ENCODE assay signal across 15 cellular contexts in genomic region chrY:19816920-19817319, GRCh38.
A peak's percentile ranks its signal among the peaks of the same experiment; 100 is the strongest.
DNase-seq lines count a peak whose midpoint lies in the region; ATAC-seq, FAIRE-seq and TF ChIP-seq lines count a peak whose summit lies in the region.
"Had no signal": no experiment of that assay in that cellular context is flagged by ENCODE, and none has a peak within 500 bp of the region (broad histone marks: within the 10 kb centered on the region; RNA-seq: fewer than 3 reads in every experiment).

No MANE protein-coding gene starts in this region.

- intact Hi-C loops in OCI-LY7 (cut with micrococcal nuclease; ENCODE audit: unreplicated experiment), result no loop called here
- intact Hi-C loops in left ventricle myocardium superior (cut with micrococcal nuclease), result no loop called here
- intact Hi-C loops in naive thymus-derived CD4-positive, alpha-beta T cell (cut with micrococcal nuclease), result no loop called here

- TF ChIP-seq POLR2A in GM12891 (IDR thresholded peaks at IDR 0.05; ENCODE audit: low read depth, low read length), result no peak
- no peak for TF ChIP-seq POLR2A in H54 (IDR thresholded peaks at IDR 0.05; ENCODE audit: low read depth, low read length)

- CTCF ChIA-PET in OCI-LY7 (lab: Charles Lee; ENCODE audit: unreplicated experiment), result no interaction called here
- CTCF ChIA-PET in naive thymus-derived CD4-positive, alpha-beta T cell (lab: Charles Lee), result no interaction called here

- no peak overlapping the region for H3K27ac ChIP-seq in OCI-LY7 (ENCODE audit: low read depth, low read length, poor library complexity, severe bottlenecking)
- H3K27ac ChIP-seq in naive thymus-derived CD4-positive, alpha-beta T cell (ENCODE audit: low read depth, low read length), result no peak overlapping the region
- H3K27ac ChIP-seq: neural progenitor cell, sigmoid colon had no signal

- H3K27ac Mint-ChIP-seq in naive thymus-derived CD4-positive, alpha-beta T cell, result no peak overlapping the region
- H3K27ac Mint-ChIP-seq: activated B cell treated with CpG ODN at 0.5 μM for 24 hours; activated T-cell treated with anti-CD3 and anti-CD28 coated beads, Interleukin-2, amount 50 U/mL, for 24 hours; CD4-positive, alpha-beta memory T cell; neural progenitor cell had no signal

- no peaks in the 10 kb centered on the region for H3K4me1 ChIP-seq in OCI-LY7 (ENCODE audit: insufficient read depth, low read length, poor library complexity, severe bottlenecking)
- H3K4me1 ChIP-seq in naive thymus-derived CD4-positive, alpha-beta T cell (ENCODE audit: control insufficient read depth in 2 of 2, insufficient read depth in 2 of 2, low read length in 2 of 2), result no peaks in the 10 kb centered on the region
- H3K4me1 ChIP-seq: neural progenitor cell, sigmoid colon had no signal

- POLR2A ChIA-PET in OCI-LY7 (lab: Charles Lee), result no interaction called here
- POLR2A ChIA-PET in naive thymus-derived CD4-positive, alpha-beta T cell (lab: Charles Lee), result no interaction called here

- H3K4me2 ChIP-seq in OCI-LY7 (ENCODE audit: low read length), result no peak overlapping the region
- H3K4me2 ChIP-seq: neural progenitor cell had no signal

- peak; percentile 84 for FAIRE-seq in GM12891 (lab: Jason Lieb, UNC)
- no peak for FAIRE-seq in H54 (lab: Jason Lieb, UNC)

- peak; percentile 76 for ATAC-seq in left ventricle myocardium superior
- no peak for ATAC-seq in naive thymus-derived CD4-positive, alpha-beta T cell
- ATAC-seq in HG03175 (IDR thresholded peaks at IDR 0.05; ENCODE audit: unreplicated experiment), result no peak

- no peaks in the 10 kb centered on the region for H3K36me3 Mint-ChIP-seq in naive thymus-derived CD4-positive, alpha-beta T cell
- H3K36me3 Mint-ChIP-seq: CD4-positive, alpha-beta memory T cell; neural progenitor cell had no signal

- peak; percentile 63 for TF ChIP-seq CTCF in OCI-LY7 (conservative IDR thresholded peaks at IDR 0.05; ENCODE audit: low read length)

- no peak overlapping the region for H2AFZ ChIP-seq in OCI-LY7 (ENCODE audit: low read length)
- H2AFZ ChIP-seq: neural progenitor cell had no signal

- no peaks in the 10 kb centered on the region for H3K79me2 ChIP-seq in OCI-LY7 (ENCODE audit: insufficient read depth, low read depth, low read length)

- DNase-seq in Ammon's horn (ENCODE audit: low spot score) (peak; percentile 23), GM12891 (ENCODE audit: insufficient read length, low spot score) (no peak), OCI-LY7 (ENCODE audit: low spot score) (peak; percentile 41), left ventricle myocardium superior (no peak), H54 (ENCODE audit: insufficient read length, low spot score) (no peak), SIG-M5 (lab: John Stamatoyannopoulos, UW) (no peak)
- DNase-seq in naive thymus-derived CD4-positive, alpha-beta T cell, result no peak
- DNase-seq: activated B cell treated with CpG ODN at 0.5 μM for 24 hours; activated T-cell treated with anti-CD3 and anti-CD28 coated beads, Interleukin-2, amount 50 U/mL, for 24 hours; CD4-positive, alpha-beta memory T cell; NCI-H748 treated with DMSO at 0.1 percent for 48 hours; sigmoid colon; substantia nigra had no signal

- H3K27me3 Mint-ChIP-seq in naive thymus-derived CD4-positive, alpha-beta T cell, result peaks cover 0 to 8% (median 6%) of the 10 kb centered on the region in 5 donors
- H3K27me3 Mint-ChIP-seq: activated T-cell treated with anti-CD3 and anti-CD28 coated beads, Interleukin-2, amount 50 U/mL, for 24 hours had no signal

- H3K36me3 ChIP-seq in OCI-LY7 (ENCODE audit: insufficient read depth, low read length), result no peaks in the 10 kb centered on the region
- no peaks in the 10 kb centered on the region for H3K36me3 ChIP-seq in naive thymus-derived CD4-positive, alpha-beta T cell (ENCODE audit: control insufficient read depth in 2 of 3, insufficient read depth in 3 of 3, low read length in 3 of 3)
- H3K36me3 ChIP-seq: neural progenitor cell, sigmoid colon had no signal

- no peaks in the 10 kb centered on the region for H3K9me2 ChIP-seq in OCI-LY7 (ENCODE audit: insufficient read depth, low read length)

- H3K27me3 ChIP-seq in naive thymus-derived CD4-positive, alpha-beta T cell (ENCODE audit: control insufficient read depth in 2 of 2, insufficient read depth in 2 of 2, low read length in 2 of 2), result no peaks in the 10 kb centered on the region
- H3K27me3 ChIP-seq: neural progenitor cell, sigmoid colon had no signal

- H3K4me3 ChIP-seq in OCI-LY7 (ENCODE audit: low read depth, low read length, poor library complexity, severe bottlenecking), result no peak overlapping the region
- H3K4me3 ChIP-seq in naive thymus-derived CD4-positive, alpha-beta T cell (ENCODE audit: low read length), result no peak overlapping the region
- H3K4me3 ChIP-seq: neural progenitor cell, sigmoid colon had no signal

- no peaks in the 10 kb centered on the region for H4K20me1 ChIP-seq in OCI-LY7 (ENCODE audit: insufficient read depth, low read length)

- H3K4me1 Mint-ChIP-seq in naive thymus-derived CD4-positive, alpha-beta T cell, result peaks cover 0 to 10% (median 5%) of the 10 kb centered on the region in 7 donors
- H3K4me1 Mint-ChIP-seq: CD4-positive, alpha-beta memory T cell; neural progenitor cell had no signal

- no peaks in the 10 kb centered on the region for H3K9me3 ChIP-seq in OCI-LY7 (ENCODE audit: low read length)
- H3K9me3 ChIP-seq in naive thymus-derived CD4-positive, alpha-beta T cell (ENCODE audit: control insufficient read depth in 2 of 3, low read length in 3 of 3), result no peaks in the 10 kb centered on the region
- H3K9me3 ChIP-seq: sigmoid colon had no signal

- peak overlapping the region in 3 of 10 donors; percentile 44 to 57 (median 46) for H3K4me3 Mint-ChIP-seq in naive thymus-derived CD4-positive, alpha-beta T cell
- H3K4me3 Mint-ChIP-seq: activated T-cell treated with anti-CD3 and anti-CD28 coated beads, Interleukin-2, amount 50 U/mL, for 24 hours; neural progenitor cell had no signal

- no TSS peak for BruUV-seq in OCI-LY7 (replicated peaks; lab: Mats Ljungman, UMichigan)

- H3K9me3 Mint-ChIP-seq in naive thymus-derived CD4-positive, alpha-beta T cell, result no peaks in the 10 kb centered on the region
- H3K9me3 Mint-ChIP-seq: activated B cell treated with CpG ODN at 0.5 μM for 24 hours; activated T-cell treated with anti-CD3 and anti-CD28 coated beads, Interleukin-2, amount 50 U/mL, for 24 hours; CD4-positive, alpha-beta memory T cell; neural progenitor cell had no signal

TF ChIP-seq in GM12891, 5 proteins besides CTCF, POLR2A, EP300 and RAD21:
- TF ChIP-seq POU2F2 (IDR thresholded peaks at IDR 0.05; ENCODE audit: low read depth, low read length), result no peak
- TF ChIP-seq SPI1 (IDR thresholded peaks at IDR 0.05; ENCODE audit: low read depth, low read length), result peak; percentile 4; the same call in 1 of the 2 replicates
- TF ChIP-seq POLR2AphosphoS5 (IDR thresholded peaks at IDR 0.05; ENCODE audit: low read depth, low read length), result no peak

Comparison
In these comparisons a context has a peak if more than half of its experiments do, and no peak if none do; other contexts are left out.
1. DNase-seq: peak in Ammon's horn (single experiment) and OCI-LY7 (single experiment); none in GM12891 (single experiment), left ventricle myocardium superior (single experiment), naive thymus-derived CD4-positive, alpha-beta T cell (0 of 9), H54 (single experiment) and SIG-M5 (single experiment).